ENCODE assay signal across 11 cellular contexts in the genomic region with DNA sequence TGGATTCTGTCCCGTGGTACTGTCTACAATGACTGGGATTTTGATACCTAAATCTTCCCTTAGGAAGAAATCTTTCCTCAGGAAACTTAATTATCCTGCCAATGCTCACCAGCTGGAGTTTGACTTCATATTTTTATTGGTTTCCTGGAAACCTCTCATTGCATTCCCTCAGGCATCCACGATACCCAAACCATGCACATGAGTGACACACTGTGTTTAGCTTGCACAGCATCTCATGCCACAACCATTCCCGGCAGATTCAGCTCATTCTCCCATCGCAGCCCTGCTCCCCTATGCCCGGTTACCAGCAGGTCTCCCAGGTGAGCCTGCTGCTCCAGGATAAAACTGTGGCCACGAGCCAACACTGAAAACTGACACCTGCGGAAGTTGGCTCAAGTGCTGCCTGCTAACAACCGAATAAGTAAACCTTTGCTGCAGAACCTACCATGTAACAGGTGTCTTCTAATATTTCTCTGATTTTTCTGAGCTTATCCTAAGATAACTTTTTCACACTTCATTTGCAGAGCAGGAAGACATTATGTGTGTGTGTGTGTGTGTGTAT. TPM values are rescaled to one million over a fixed set of nuclear protein-coding genes. Genes with fewer than 3 reads are reported as not detected.
"Had no signal": no experiment of that assay in that cellular context is flagged by ENCODE, and none has a peak within 500 bp of the region (broad histone marks: within the 10 kb centered on the region; RNA-seq: fewer than 3 reads in every experiment).

No MANE protein-coding gene starts in this region.

RNA-seq across cellular contexts. Expression of gene PSG2, which starts 48.9 kb away (rescaled TPM):
- total RNA-seq: activated CD8-positive, alpha-beta memory T cell treated with anti-CD3 and anti-CD28 coated beads for 36 hours; activated naive CD8-positive, alpha-beta T cell treated with anti-CD3 and anti-CD28 coated beads for 36 hours; activated T-helper 1 cell treated with anti-CD3 and anti-CD28 coated beads, Interleukin-12 subunit alpha, Interleukin-12 subunit beta, Interleukin-2, Interleukin-4 antibody, amounts not matched to agents 30 ng/mL and 10 ng/mL and 1 ng/mL, durations not matched to agents 14 hours and 24 hours and 36 hours; fibroblast of lung; frontal cortex; left colon; lower lobe of right lung; omental fat pad; psoas muscle; transverse colon had no signal

RNA-seq across cellular contexts. Expression of gene PSG5, which starts 55.0 kb away (rescaled TPM):
- total RNA-seq: activated CD8-positive, alpha-beta memory T cell treated with anti-CD3 and anti-CD28 coated beads for 36 hours; activated naive CD8-positive, alpha-beta T cell treated with anti-CD3 and anti-CD28 coated beads for 36 hours; activated T-helper 1 cell treated with anti-CD3 and anti-CD28 coated beads, Interleukin-12 subunit alpha, Interleukin-12 subunit beta, Interleukin-2, Interleukin-4 antibody, amounts not matched to agents 30 ng/mL and 10 ng/mL and 1 ng/mL, durations not matched to agents 14 hours and 24 hours and 36 hours; frontal cortex; left colon; lower lobe of right lung; myocyte; omental fat pad; psoas muscle; transverse colon had no signal
